ENCODE assay signal across 25 cellular contexts in the genomic region with DNA sequence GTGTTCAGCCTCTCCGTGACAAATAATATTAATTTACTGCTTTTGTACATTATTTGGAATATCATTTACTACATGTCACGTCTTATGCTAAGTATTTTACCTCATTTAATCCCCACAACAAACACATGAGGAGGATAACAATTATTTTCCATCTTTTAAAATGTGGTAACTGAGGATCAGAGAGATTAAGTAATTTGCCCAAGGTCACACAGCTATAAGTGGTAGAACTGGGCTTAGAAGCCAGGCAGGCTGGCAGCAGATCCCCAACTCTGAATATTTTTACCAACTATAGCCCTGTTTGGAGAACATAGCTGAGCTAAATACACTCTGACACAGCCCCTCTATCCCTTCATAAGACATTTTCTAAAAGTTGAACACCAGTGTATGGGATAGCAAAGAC.
"Had no signal": no experiment of that assay in that cellular context is flagged by ENCODE, and none has a peak within 500 bp of the region (broad histone marks: within the 10 kb centered on the region; RNA-seq: fewer than 3 reads in every experiment).

No MANE protein-coding gene starts in this region.

- DNase-seq: effector memory CD8-positive, alpha-beta T cell; gastrocnemius medialis; glutamatergic neuron; immature natural killer cell; left cardiac atrium; left ventricle myocardium inferior; lower lobe of right lung; mesendoderm; naive thymus-derived CD4-positive, alpha-beta T cell; nucleus accumbens; ovary; sigmoid colon; stimulated activated naive CD8-positive, alpha-beta T cell treated with anti-CD3 and anti-CD28 coated beads, Interleukin-15, Interleukin-2, amounts not matched to agents 100 U/mL and 50 U/mL, for 24 hours; tibial artery; upper lobe of left lung; uterus had no signal

- H3K4me1 ChIP-seq: gastrocnemius medialis, left ventricle myocardium inferior, lower lobe of right lung, right atrium auricular region, suprapubic skin, upper lobe of left lung, uterus had no signal

- H3K27me3 ChIP-seq: esophagus muscularis mucosa, gastrocnemius medialis, ovary, right atrium auricular region, sigmoid colon, suprapubic skin, tibial artery, upper lobe of left lung, uterus had no signal

- H3K4me3 ChIP-seq: esophagus muscularis mucosa, gastrocnemius medialis, left ventricle myocardium inferior, lower lobe of right lung, ovary, right atrium auricular region, sigmoid colon, skin epidermis, suprapubic skin, tibial artery, upper lobe of left lung, uterus had no signal

- H3K4me3 Mint-ChIP-seq: dendritic cell treated with granulocyte-macrophage colony-stimulating factor and Interleukin-4, amounts not matched to agents 40 ng/mL and 50 ng/mL, for 4 days; effector memory CD8-positive, alpha-beta T cell; immature natural killer cell; naive thymus-derived CD4-positive, alpha-beta T cell; neural crest cell had no signal

- H3K9me3 Mint-ChIP-seq: dendritic cell treated with granulocyte-macrophage colony-stimulating factor and Interleukin-4, amounts not matched to agents 40 ng/mL and 50 ng/mL, for 4 days; effector memory CD8-positive, alpha-beta T cell; immature natural killer cell; neural crest cell had no signal

- ATAC-seq: effector memory CD8-positive, alpha-beta T cell; gastrocnemius medialis; left cardiac atrium; lower lobe of right lung; naive thymus-derived CD4-positive, alpha-beta T cell; stimulated activated naive CD8-positive, alpha-beta T cell treated with anti-CD3 and anti-CD28 coated beads, Interleukin-15, Interleukin-2, amounts not matched to agents 100 U/mL and 50 U/mL, for 24 hours had no signal

- FAIRE-seq: colon, keratinocyte had no signal

- H3K27ac ChIP-seq: epithelial cell of prostate, esophagus muscularis mucosa, gastrocnemius medialis, left ventricle myocardium inferior, lower lobe of right lung, ovary, right atrium auricular region, sigmoid colon, skin epidermis, suprapubic skin, tibial artery, upper lobe of left lung, uterus had no signal

- H3K27ac Mint-ChIP-seq: dendritic cell treated with granulocyte-macrophage colony-stimulating factor and Interleukin-4, amounts not matched to agents 40 ng/mL and 50 ng/mL, for 4 days; immature natural killer cell; naive thymus-derived CD4-positive, alpha-beta T cell had no signal

- H3K27me3 Mint-ChIP-seq: dendritic cell treated with granulocyte-macrophage colony-stimulating factor and Interleukin-4, amounts not matched to agents 40 ng/mL and 50 ng/mL, for 4 days; effector memory CD8-positive, alpha-beta T cell had no signal

- H3K36me3 ChIP-seq: esophagus muscularis mucosa, gastrocnemius medialis, left ventricle myocardium inferior, lower lobe of right lung, ovary, right atrium auricular region, sigmoid colon, suprapubic skin, tibial artery, upper lobe of left lung, uterus had no signal

- H3K9me3 ChIP-seq: esophagus muscularis mucosa, gastrocnemius medialis, left ventricle myocardium inferior, lower lobe of right lung, ovary, right atrium auricular region, sigmoid colon, suprapubic skin, tibial artery, upper lobe of left lung, uterus had no signal
